Comparison of ENCODE assay signal across 3 cellular contexts in the genomic region with DNA sequence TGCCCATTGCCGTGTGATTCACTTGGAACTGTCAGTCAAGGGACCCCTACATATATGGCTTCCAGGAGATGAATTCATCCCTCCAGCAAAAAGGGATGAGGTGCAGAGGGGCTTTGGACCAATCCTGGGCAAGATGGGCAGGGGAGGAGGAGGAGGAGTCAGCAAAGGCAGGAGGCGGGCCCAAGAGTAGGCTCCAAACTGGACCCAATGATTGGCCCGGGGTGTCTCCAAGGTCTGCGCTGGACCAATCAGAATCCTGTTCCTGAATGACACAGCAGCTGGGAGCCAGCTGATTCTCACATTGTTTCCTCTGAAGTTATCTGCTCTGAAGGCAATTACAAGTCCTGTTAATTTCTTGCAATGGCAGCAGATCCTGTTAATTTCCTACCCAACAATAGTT. TPM values are rescaled to one million over a fixed set of nuclear protein-coding genes. Genes with fewer than 3 reads are reported as not detected.
"Had no signal": no experiment of that assay in that cellular context is flagged by ENCODE, and none has a peak within 500 bp of the region (broad histone marks: within the 10 kb centered on the region; RNA-seq: fewer than 3 reads in every experiment).

No MANE protein-coding gene starts in this region.

RNA-seq across cellular contexts. Expression of gene SYT3, which starts 19.2 kb away (rescaled TPM):
- total RNA-seq: M059J, SJSA1 had no signal

RNA-seq across cellular contexts. Expression of gene C19orf81, which starts 28.7 kb away (rescaled TPM):
- total RNA-seq: Peyer's patch, SJSA1 had no signal

RNA-seq across cellular contexts. Expression of gene LRRC4B, which starts 52.3 kb away (rescaled TPM):
- total RNA-seq: M059J, SJSA1 had no signal
